In genomic region chr6:37140145-37140544, GRCh38 we compare ENCODE assay signal across 27 cellular contexts. TPM values are rescaled to one million over a fixed set of nuclear protein-coding genes. Genes with fewer than 3 reads are reported as not detected.
DNase-seq lines count a peak whose midpoint lies in the region; ATAC-seq and TF ChIP-seq lines count a peak whose summit lies in the region.
"Had no signal": no experiment of that assay in that cellular context is flagged by ENCODE, and none has a peak within 500 bp of the region (broad histone marks: within the 10 kb centered on the region; RNA-seq: fewer than 3 reads in every experiment).

No MANE protein-coding gene starts in this region.

- H3K27me3 Mint-ChIP-seq in GM23338 (ENCODE audit: insufficient read depth, low read depth, poor library complexity): peaks cover 10% of the 10 kb centered on the region
- H3K27me3 Mint-ChIP-seq: activated B cell treated with CpG ODN at 0.5 μM for 24 hours; activated CD4-positive, alpha-beta T cell treated with anti-CD3 and anti-CD28 coated beads, Interleukin-2, amount 10 ng/mL, durations not matched to agents 7 days and 5 days; effector memory CD8-positive, alpha-beta T cell; progenitor cell of endocrine pancreas had no signal

- DNase-seq in GM23338 (ENCODE audit: low spot score) (peak; percentile 56), Panc1 (ENCODE audit: low read depth, low spot score) (no peak), esophagus muscularis mucosa (ENCODE audit: extremely low spot score) (no peak), NCI-H2196 treated with DMSO at 0.1 percent for 48 hours (lab: John Stamatoyannopoulos, UW; ENCODE audit: unreplicated experiment) (no peak), OCI-M2 (lab: John Stamatoyannopoulos, UW; ENCODE audit: unreplicated experiment) (no peak)
- no peak for DNase-seq in activated naive CD4-positive, alpha-beta T cell treated with anti-CD3 and anti-CD28 coated beads, Interleukin-2, amount 50 U/mL, for 16 hours
- DNase-seq: activated B cell treated with CpG ODN at 0.5 μM for 24 hours; activated CD4-positive, alpha-beta T cell treated with anti-CD3 and anti-CD28 coated beads, Interleukin-2, amount 10 ng/mL, durations not matched to agents 7 days and 5 days; activated effector memory CD4-positive, alpha-beta T cell treated with Interleukin-2 at 50 U/mL for 16 hours; activated naive CD8-positive, alpha-beta T cell treated with anti-CD3 and anti-CD28 coated beads, Interleukin-2, amount 10 ng/mL, durations not matched to agents 7 days and 5 days; central memory CD4-positive, alpha-beta T cell; cortex of kidney; effector memory CD8-positive, alpha-beta T cell; HFFc6; left ventricle myocardium superior; NCI-H1105 treated with DMSO at 0.1 percent for 48 hours; NCI-H2029; NCI-H446; NCI-H748 treated with DMSO at 0.1 percent for 48 hours; nucleus accumbens; T-helper 1 cell; tibial artery had no signal

- no peaks in the 10 kb centered on the region for H3K36me3 ChIP-seq in GM23338 (ENCODE audit: insufficient read depth)
- H3K36me3 ChIP-seq in Panc1 (ENCODE audit: control insufficient read depth, insufficient read depth, low read length): no peaks in the 10 kb centered on the region
- no peaks in the 10 kb centered on the region for H3K36me3 ChIP-seq in esophagus muscularis mucosa
- no peaks in the 10 kb centered on the region for H3K36me3 ChIP-seq in rectal smooth muscle tissue (ENCODE audit: control insufficient read depth, insufficient read depth, low read length)
- H3K36me3 ChIP-seq: right lobe of liver, tibial artery had no signal

- no peak for TF ChIP-seq EP300 in esophagus muscularis mucosa (IDR thresholded peaks at IDR 0.05)

- no peak for TF ChIP-seq POLR2A in esophagus muscularis mucosa (IDR thresholded peaks at IDR 0.05; ENCODE audit: low read depth)

- peak overlapping the region; percentile 100 for H3K27ac ChIP-seq in GM23338 (ENCODE audit: low read depth)
- H3K27ac ChIP-seq in Panc1 (ENCODE audit: low read length): peak overlapping the region; percentile 58; the same call in 1 of the 2 replicates
- H3K27ac ChIP-seq in esophagus muscularis mucosa (replicated peaks in 1 of 4): peak overlapping the region; percentile 61 to 78 (median 70)
- H3K27ac ChIP-seq in rectal smooth muscle tissue (ENCODE audit: low read depth, low read length): peak overlapping the region; percentile 24
- H3K27ac ChIP-seq: right lobe of liver, RWPE1, tibial artery had no signal

- 69% methylated on average over 3 of the region's 3 CpGs for WGBS in esophagus muscularis mucosa

- no peak for TF ChIP-seq CTCF in GM23338 (conservative IDR thresholded peaks at IDR 0.05; ENCODE audit: low read depth in 2 of 2)
- no peak for TF ChIP-seq CTCF in Panc1 (IDR thresholded peaks at IDR 0.05)
- TF ChIP-seq CTCF in esophagus muscularis mucosa (IDR thresholded peaks at IDR 0.05): no peak

- no peak overlapping the region for H3K9ac ChIP-seq in rectal smooth muscle tissue (ENCODE audit: low read length)

- peak overlapping the region; percentile 33 for H3K4me2 ChIP-seq in GM23338

- in situ Hi-C loops in Panc1 (cut with HindIII; ENCODE audit: low pct_unique_long_range_greater_than_20kb, low sequenced_read_pairs): no loop called here

- H3K27me3 ChIP-seq in GM23338 (ENCODE audit: insufficient read depth): no peaks in the 10 kb centered on the region
- no peaks in the 10 kb centered on the region for H3K27me3 ChIP-seq in Panc1 (ENCODE audit: control insufficient read depth, insufficient read depth, low read length)
- no peaks in the 10 kb centered on the region for H3K27me3 ChIP-seq in esophagus muscularis mucosa
- H3K27me3 ChIP-seq in rectal smooth muscle tissue (ENCODE audit: control insufficient read depth, insufficient read depth, low read length): no peaks in the 10 kb centered on the region
- H3K27me3 ChIP-seq: right lobe of liver, tibial artery had no signal

- H3K36me3 Mint-ChIP-seq in GM23338 (ENCODE audit: low read depth): peaks cover 28% of the 10 kb centered on the region
- H3K36me3 Mint-ChIP-seq: activated naive CD8-positive, alpha-beta T cell treated with anti-CD3 and anti-CD28 coated beads, Interleukin-2, amount 10 ng/mL, durations not matched to agents 7 days and 5 days had no signal

- H3K9me3 ChIP-seq in Panc1 (ENCODE audit: control insufficient read depth, insufficient read depth, low read depth, low read length) (no peaks in the 10 kb centered on the region), esophagus muscularis mucosa (no peaks in the 10 kb centered on the region)
- H3K9me3 ChIP-seq: right lobe of liver, tibial artery had no signal

- CTCF ChIA-PET in Panc1 (lab: Charles Lee): no interaction called here

- ATAC-seq in GM23338 (no peak), Panc1 (no peak), GM21526 (IDR thresholded peaks at IDR 0.05; ENCODE audit: low FRiP score, unreplicated experiment) (no peak)
- ATAC-seq: effector memory CD8-positive, alpha-beta T cell; left ventricle myocardium superior; right lobe of liver had no signal

- peak overlapping the region; percentile 17 for H3K4me3 ChIP-seq in GM23338
- H3K4me3 ChIP-seq in Panc1 (ENCODE audit: low read depth in 2 of 2, low read length in 2 of 2): no peak overlapping the region
- H3K4me3 ChIP-seq in esophagus muscularis mucosa: no peak overlapping the region
- H3K4me3 ChIP-seq in rectal smooth muscle tissue (ENCODE audit: low read length): no peak overlapping the region
- H3K4me3 ChIP-seq: right lobe of liver, tibial artery had no signal

- no peaks in the 10 kb centered on the region for H3K9me2 ChIP-seq in GM23338 (ENCODE audit: insufficient read depth)

- BruUV-seq in Panc1 (replicated peaks; lab: Mats Ljungman, UMichigan): no TSS peak

- H3K9me3 Mint-ChIP-seq in GM23338: peaks cover 6% of the 10 kb centered on the region
- H3K9me3 Mint-ChIP-seq: activated B cell treated with CpG ODN at 0.5 μM for 24 hours; activated CD4-positive, alpha-beta T cell treated with anti-CD3 and anti-CD28 coated beads, Interleukin-2, amount 10 ng/mL, durations not matched to agents 7 days and 5 days; activated naive CD8-positive, alpha-beta T cell treated with anti-CD3 and anti-CD28 coated beads, Interleukin-2, amount 10 ng/mL, durations not matched to agents 7 days and 5 days; effector memory CD8-positive, alpha-beta T cell; HFFc6 had no signal

- intact Hi-C loops in Panc1 (cut with micrococcal nuclease; ENCODE audit: unreplicated experiment): no loop called here
- intact Hi-C loops in esophagus muscularis mucosa (cut with DNase I): no loop called here

- H3K4me1 Mint-ChIP-seq in GM23338: peaks cover 68% of the 10 kb centered on the region

- H2AFZ ChIP-seq in GM23338: no peak overlapping the region

- peak overlapping the region; percentile 97 for H3K27ac Mint-ChIP-seq in GM23338
- H3K27ac Mint-ChIP-seq: activated B cell treated with CpG ODN at 0.5 μM for 24 hours; activated CD4-positive, alpha-beta T cell treated with anti-CD3 and anti-CD28 coated beads, Interleukin-2, amount 10 ng/mL, durations not matched to agents 7 days and 5 days; activated naive CD8-positive, alpha-beta T cell treated with anti-CD3 and anti-CD28 coated beads, Interleukin-2, amount 10 ng/mL, durations not matched to agents 7 days and 5 days; effector memory CD8-positive, alpha-beta T cell had no signal

- H3K4me1 ChIP-seq in GM23338 (ENCODE audit: insufficient read depth) (peaks cover 54% of the 10 kb centered on the region), Panc1 (ENCODE audit: control insufficient read depth, insufficient read depth, low read length) (peaks cover 42% of the 10 kb centered on the region), esophagus muscularis mucosa (peaks cover 13 to 88% (median 63%) of the 10 kb centered on the region in 4 donors), rectal smooth muscle tissue (ENCODE audit: control insufficient read depth, insufficient read depth, low read length) (peaks cover 33% of the 10 kb centered on the region)

- no peaks in the 10 kb centered on the region for H4K20me1 ChIP-seq in GM23338 (replicated peaks; ENCODE audit: insufficient read depth)

- H3K79me2 ChIP-seq in GM23338 (replicated peaks; ENCODE audit: insufficient read depth): peaks cover 30% of the 10 kb centered on the region

- POLR2A ChIA-PET in Panc1 (lab: Charles Lee): no interaction called here

- peak overlapping the region; percentile 57; the same call in 2 of the 3 replicates for H3K4me3 Mint-ChIP-seq in GM23338
- H3K4me3 Mint-ChIP-seq: activated B cell treated with CpG ODN at 0.5 μM for 24 hours; activated CD4-positive, alpha-beta T cell treated with anti-CD3 and anti-CD28 coated beads, Interleukin-2, amount 10 ng/mL, durations not matched to agents 7 days and 5 days; activated naive CD8-positive, alpha-beta T cell treated with anti-CD3 and anti-CD28 coated beads, Interleukin-2, amount 10 ng/mL, durations not matched to agents 7 days and 5 days; effector memory CD8-positive, alpha-beta T cell; HFFc6 had no signal

- peaks cover 5% of the 10 kb centered on the region; the same call in 1 of the 2 replicates for H3F3A ChIP-seq in GM23338 (replicated peaks; ENCODE audit: low read depth)

RNA-seq across cellular contexts. Expression of gene PIM1, which starts 29.8 kb away (rescaled TPM):
- 64.0 and 74.2 TPM in 2 replicates for total RNA-seq in GM23338 (2014; rRNA removed; shearing (Covaris generic))
- polyA plus RNA-seq in GM23338 (2016; fragmentation: Nextera tagmentation; extraction: Ambion mirVana): 43.7 and 46.0 TPM in 2 replicates
- total RNA-seq in Panc1 (2021; ENCODE audit: unreplicated experiment) (42.1 TPM), esophagus muscularis mucosa (100 to 1,000 TPM in 1 of 4 donors, 10 to 100 TPM in 3; 26.0 to 176 (median 26.5) TPM)
- polyA plus RNA-seq in Panc1 (2012; ENCODE audit: insufficient read length): 24.5 TPM

Comparison
In these comparisons a context has a peak if more than half of its experiments do, and no peak if none do; other contexts are left out.
1. H3K27ac ChIP-seq: peak in every context shown above with its lines; median percentile 100 in GM23338; 70 in esophagus muscularis mucosa; 58 in Panc1; 24 in rectal smooth muscle tissue.